16 cellular contexts compared by ENCODE assay signal in genomic region chr1:25109527-25109926, GRCh38.
DNase-seq lines count a peak whose midpoint lies in the region; ATAC-seq and TF ChIP-seq lines count a peak whose summit lies in the region.
"Had no signal": no experiment of that assay in that cellular context is flagged by ENCODE, and none has a peak within 500 bp of the region (broad histone marks: within the 10 kb centered on the region; RNA-seq: fewer than 3 reads in every experiment).

No MANE protein-coding gene starts in this region.

- intact Hi-C loops in activated CD4-positive, alpha-beta T cell treated with anti-CD3 and anti-CD28 coated beads, Interleukin-2, amount 10 ng/mL, durations not matched to agents 24 days and 14 days (cut with micrococcal nuclease) = no loop called here
- intact Hi-C loops in activated T-helper 1 cell treated with anti-CD3 and anti-CD28 coated beads, Interleukin-12 subunit alpha, Interleukin-12 subunit beta, Interleukin-2, Interleukin-4 antibody, amounts not matched to agents 30 ng/mL and 10 ng/mL and 1 ng/mL, durations not matched to agents 14 hours and 24 hours and 36 hours (cut with micrococcal nuclease) = no loop called here
- intact Hi-C loops in natural killer cell (cut with micrococcal nuclease) = no loop called here

- TF ChIP-seq EP300 in Ishikawa (IDR thresholded peaks at IDR 0.05; ENCODE audit: borderline replicate concordance) = no peak

- H3K9me3 Mint-ChIP-seq in activated CD4-positive, alpha-beta T cell treated with anti-CD3 and anti-CD28 coated beads, Interleukin-2, amount 10 ng/mL, durations not matched to agents 24 days and 14 days = peaks cover 16% of the 10 kb centered on the region
- peaks cover 10% of the 10 kb centered on the region for H3K9me3 Mint-ChIP-seq in activated T-helper 1 cell treated with anti-CD3 and anti-CD28 coated beads, Interleukin-12 subunit alpha, Interleukin-12 subunit beta, Interleukin-2, Interleukin-4 antibody, amounts not matched to agents 30 ng/mL and 10 ng/mL and 1 ng/mL, durations not matched to agents 14 hours and 24 hours and 36 hours
- H3K9me3 Mint-ChIP-seq in natural killer cell (peaks cover 0 to 4% of the 10 kb centered on the region in 2 donors), nephron progenitor cell (peaks cover 15% of the 10 kb centered on the region)

- peak overlapping the region; percentile 66 for H3K27ac Mint-ChIP-seq in activated CD4-positive, alpha-beta T cell treated with anti-CD3 and anti-CD28 coated beads, Interleukin-2, amount 10 ng/mL, durations not matched to agents 24 days and 14 days
- peak overlapping the region; percentile 79 for H3K27ac Mint-ChIP-seq in activated T-helper 1 cell treated with anti-CD3 and anti-CD28 coated beads, Interleukin-12 subunit alpha, Interleukin-12 subunit beta, Interleukin-2, Interleukin-4 antibody, amounts not matched to agents 30 ng/mL and 10 ng/mL and 1 ng/mL, durations not matched to agents 14 hours and 24 hours and 36 hours
- H3K27ac Mint-ChIP-seq in natural killer cell (peak overlapping the region; percentile 79 to 90), nephron progenitor cell (no peak overlapping the region)

- peaks cover 10% of the 10 kb centered on the region for H3K36me3 Mint-ChIP-seq in activated CD4-positive, alpha-beta T cell treated with anti-CD3 and anti-CD28 coated beads, Interleukin-2, amount 10 ng/mL, durations not matched to agents 24 days and 14 days (ENCODE audit: low read depth)
- peaks cover 9% of the 10 kb centered on the region for H3K36me3 Mint-ChIP-seq in activated T-helper 1 cell treated with anti-CD3 and anti-CD28 coated beads, Interleukin-12 subunit alpha, Interleukin-12 subunit beta, Interleukin-2, Interleukin-4 antibody, amounts not matched to agents 30 ng/mL and 10 ng/mL and 1 ng/mL, durations not matched to agents 14 hours and 24 hours and 36 hours (ENCODE audit: low read depth)
- H3K36me3 Mint-ChIP-seq in natural killer cell = peaks cover 11% of the 10 kb centered on the region
- H3K36me3 Mint-ChIP-seq in nephron progenitor cell (ENCODE audit: low read depth) = peaks cover 5% of the 10 kb centered on the region

- H3K4me1 Mint-ChIP-seq in activated CD4-positive, alpha-beta T cell treated with anti-CD3 and anti-CD28 coated beads, Interleukin-2, amount 10 ng/mL, durations not matched to agents 24 days and 14 days = peaks cover 17% of the 10 kb centered on the region
- peaks cover 24% of the 10 kb centered on the region for H3K4me1 Mint-ChIP-seq in activated T-helper 1 cell treated with anti-CD3 and anti-CD28 coated beads, Interleukin-12 subunit alpha, Interleukin-12 subunit beta, Interleukin-2, Interleukin-4 antibody, amounts not matched to agents 30 ng/mL and 10 ng/mL and 1 ng/mL, durations not matched to agents 14 hours and 24 hours and 36 hours (ENCODE audit: low read depth)
- H3K4me1 Mint-ChIP-seq in natural killer cell (peaks cover 11 to 26% of the 10 kb centered on the region in 2 donors), nephron progenitor cell (peaks cover 11% of the 10 kb centered on the region)

- peaks cover 9% of the 10 kb centered on the region for H3K27me3 Mint-ChIP-seq in activated CD4-positive, alpha-beta T cell treated with anti-CD3 and anti-CD28 coated beads, Interleukin-2, amount 10 ng/mL, durations not matched to agents 24 days and 14 days
- peaks cover 11% of the 10 kb centered on the region for H3K27me3 Mint-ChIP-seq in activated T-helper 1 cell treated with anti-CD3 and anti-CD28 coated beads, Interleukin-12 subunit alpha, Interleukin-12 subunit beta, Interleukin-2, Interleukin-4 antibody, amounts not matched to agents 30 ng/mL and 10 ng/mL and 1 ng/mL, durations not matched to agents 14 hours and 24 hours and 36 hours (ENCODE audit: insufficient read depth)
- peaks cover 14 to 16% of the 10 kb centered on the region in 2 donors for H3K27me3 Mint-ChIP-seq in natural killer cell (ENCODE audit: low read depth in 2 of 2)
- peaks cover 73% of the 10 kb centered on the region for H3K27me3 Mint-ChIP-seq in nephron progenitor cell (ENCODE audit: low read depth, poor library complexity)

- TF ChIP-seq RAD21 in Ishikawa (IDR thresholded peaks at IDR 0.05; ENCODE audit: low read depth) = no peak

- TF ChIP-seq CTCF in natural killer cell (IDR thresholded peaks at IDR 0.05) = no peak
- no peak for TF ChIP-seq CTCF in nephron progenitor cell (IDR thresholded peaks at IDR 0.05)

- ATAC-seq in natural killer cell = peak; percentile 85 to 99 (median 96)

- peak; percentile 78 for DNase-seq in activated CD4-positive, alpha-beta T cell treated with anti-CD3 and anti-CD28 coated beads, Interleukin-2, amount 10 ng/mL, durations not matched to agents 24 days and 14 days
- no peak for DNase-seq in activated CD4-positive, alpha-beta T cell treated with anti-CD3 and anti-CD28 coated beads, Interleukin-2, amount 50 U/mL, for 4 hours
- peak; percentile 42 for DNase-seq in activated T-helper 1 cell treated with anti-CD3 and anti-CD28 coated beads, Interleukin-12 subunit alpha, Interleukin-12 subunit beta, Interleukin-2, Interleukin-4 antibody, amounts not matched to agents 30 ng/mL and 10 ng/mL and 1 ng/mL, durations not matched to agents 14 hours and 24 hours and 36 hours (ENCODE audit: low spot score)
- DNase-seq in natural killer cell (no peak), NCI-H1694 treated with DMSO at 0.1 percent for 48 hours (lab: John Stamatoyannopoulos, UW) (no peak), nephron progenitor cell (no peak), OCI-M2 (lab: John Stamatoyannopoulos, UW; ENCODE audit: unreplicated experiment) (no peak)
- DNase-seq: C1 segment of cervical spinal cord; DMS79; kidney; NCI-H2029; NCI-H510A treated with DMSO at 0.1 percent for 48 hours; SHP77 treated with DMSO at 0.1 percent for 48 hours; stimulated activated naive CD4-positive, alpha-beta T cell treated with Interleukin-2 at 50 U/mL for 16 hours; upper lobe of left lung had no signal

- no peak overlapping the region for H3K4me3 Mint-ChIP-seq in activated CD4-positive, alpha-beta T cell treated with anti-CD3 and anti-CD28 coated beads, Interleukin-2, amount 10 ng/mL, durations not matched to agents 24 days and 14 days
- peak overlapping the region; percentile 33 for H3K4me3 Mint-ChIP-seq in activated T-helper 1 cell treated with anti-CD3 and anti-CD28 coated beads, Interleukin-12 subunit alpha, Interleukin-12 subunit beta, Interleukin-2, Interleukin-4 antibody, amounts not matched to agents 30 ng/mL and 10 ng/mL and 1 ng/mL, durations not matched to agents 14 hours and 24 hours and 36 hours
- H3K4me3 Mint-ChIP-seq in natural killer cell (peak overlapping the region; percentile 29), nephron progenitor cell (no peak overlapping the region)

TF ChIP-seq in Ishikawa, 13 proteins besides CTCF, POLR2A, EP300 and RAD21:
- TF ChIP-seq EGR1 (IDR thresholded peaks at IDR 0.05) (no peak), USF1 (IDR thresholded peaks at IDR 0.05) (peak; percentile 42), ZBTB7A (IDR thresholded peaks at IDR 0.05; ENCODE audit: low read depth) (no peak)
TF ChIP-seq in Ishikawa: peak in this region for 1.

Comparison
In these comparisons a context has a peak if more than half of its experiments do, and no peak if none do; other contexts are left out.
1. DNase-seq: peak in activated CD4-positive, alpha-beta T cell treated with anti-CD3 and anti-CD28 coated beads, Interleukin-2, amount 10 ng/mL, durations not matched to agents 24 days and 14 days (single experiment) and activated T-helper 1 cell treated with anti-CD3 and anti-CD28 coated beads, Interleukin-12 subunit alpha, Interleukin-12 subunit beta, Interleukin-2, Interleukin-4 antibody, amounts not matched to agents 30 ng/mL and 10 ng/mL and 1 ng/mL, durations not matched to agents 14 hours and 24 hours and 36 hours (single experiment); none in activated CD4-positive, alpha-beta T cell treated with anti-CD3 and anti-CD28 coated beads, Interleukin-2, amount 50 U/mL, for 4 hours (0 of 2), natural killer cell (single experiment), NCI-H1694 treated with DMSO at 0.1 percent for 48 hours (single experiment), nephron progenitor cell (single experiment) and OCI-M2 (single experiment).
2. H3K4me3 Mint-ChIP-seq: peak in activated T-helper 1 cell treated with anti-CD3 and anti-CD28 coated beads, Interleukin-12 subunit alpha, Interleukin-12 subunit beta, Interleukin-2, Interleukin-4 antibody, amounts not matched to agents 30 ng/mL and 10 ng/mL and 1 ng/mL, durations not matched to agents 14 hours and 24 hours and 36 hours (single experiment) and natural killer cell (single experiment); none in activated CD4-positive, alpha-beta T cell treated with anti-CD3 and anti-CD28 coated beads, Interleukin-2, amount 10 ng/mL, durations not matched to agents 24 days and 14 days (single experiment) and nephron progenitor cell (single experiment).